In genomic region chr5:43244823-43245565, GRCh38 we compare ENCODE assay signal across 14 cellular contexts. TPM values are rescaled to one million over a fixed set of nuclear protein-coding genes. Genes with fewer than 3 reads are reported as not detected.
DNase-seq lines count a peak whose midpoint lies in the region; ATAC-seq and TF ChIP-seq lines count a peak whose summit lies in the region.
"Had no signal": no experiment of that assay in that cellular context is flagged by ENCODE, and none has a peak within 500 bp of the region (broad histone marks: within the 10 kb centered on the region; RNA-seq: fewer than 3 reads in every experiment).

No MANE protein-coding gene starts in this region.

- peak; percentile 87 for ATAC-seq in GM18505 (IDR thresholded peaks at IDR 0.05; ENCODE audit: unreplicated experiment)
- ATAC-seq in GM19467 (IDR thresholded peaks at IDR 0.05; ENCODE audit: unreplicated experiment), result peak; percentile 59
- peak; percentile 59 for ATAC-seq in HG02970 (IDR thresholded peaks at IDR 0.05; ENCODE audit: low FRiP score, unreplicated experiment)
- ATAC-seq: activated CD8-positive, alpha-beta T cell treated with anti-CD3 and anti-CD28 coated beads, Interleukin-2, amount 10 ng/mL, durations not matched to agents 7 days and 5 days had no signal

- peaks cover 41% of the 10 kb centered on the region for H3K4me1 ChIP-seq in OCI-LY3 (ENCODE audit: low read length)
- H3K4me1 ChIP-seq: SJSA1, spleen had no signal

- DNase-seq in NCI-H2029 treated with DMSO at 0.1 percent for 48 hours (lab: John Stamatoyannopoulos, UW), result no peak
- no peak for DNase-seq in type B pancreatic cell (ENCODE audit: extremely low spot score, unreplicated experiment)
- no peak for DNase-seq in cerebellum (ENCODE audit: low spot score)
- no peak for DNase-seq in HFFc6
- DNase-seq: activated CD8-positive, alpha-beta T cell treated with anti-CD3 and anti-CD28 coated beads, Interleukin-2, amount 10 ng/mL, durations not matched to agents 7 days and 5 days; CD8-positive, alpha-beta memory T cell; naive B cell; NCI-H226; spleen had no signal

- TF ChIP-seq POLR2A in GM18505 (IDR thresholded peaks at IDR 0.05; ENCODE audit: borderline replicate concordance, extremely low read depth, insufficient read depth, insufficient read length), result no peak

- peak overlapping the region; percentile 88 for H3K27ac ChIP-seq in OCI-LY3 (ENCODE audit: low read length)
- H3K27ac ChIP-seq: SJSA1, spleen had no signal

- H3K4me3 ChIP-seq in OCI-LY3 (ENCODE audit: low read length), result peak overlapping the region; percentile 74
- H3K4me3 ChIP-seq: SJSA1, spleen had no signal

- H4K20me1 ChIP-seq in OCI-LY3 (ENCODE audit: insufficient read depth, low read length), result no peaks in the 10 kb centered on the region

- H3K9ac ChIP-seq in OCI-LY3 (ENCODE audit: low read length), result peak overlapping the region; percentile 68

- H3K36me3 Mint-ChIP-seq in type B pancreatic cell, result no peaks in the 10 kb centered on the region
- no peaks in the 10 kb centered on the region for H3K36me3 Mint-ChIP-seq in HFFc6 (ENCODE audit: low read depth)

- H2AFZ ChIP-seq in OCI-LY3 (ENCODE audit: low read depth, low read length), result no peak overlapping the region

- no peaks in the 10 kb centered on the region for H3K36me3 ChIP-seq in OCI-LY3 (replicated peaks; ENCODE audit: low read depth, low read length)
- H3K36me3 ChIP-seq: SJSA1, spleen had no signal

- H3K4me2 ChIP-seq in OCI-LY3 (ENCODE audit: low read length), result peak overlapping the region; percentile 79

- H3K4me1 Mint-ChIP-seq in type B pancreatic cell (ENCODE audit: unreplicated experiment) (no peaks in the 10 kb centered on the region), HFFc6 (ENCODE audit: low read depth) (no peaks in the 10 kb centered on the region)
- H3K4me1 Mint-ChIP-seq: naive B cell had no signal

- TF ChIP-seq CTCF in OCI-LY3 (IDR thresholded peaks at IDR 0.05; ENCODE audit: low read depth, low read length), result no peak
- no peak for TF ChIP-seq CTCF in type B pancreatic cell (conservative IDR thresholded peaks at IDR 0.05)
- TF ChIP-seq CTCF in HFFc6 (IDR thresholded peaks at IDR 0.05), result no peak

- H3K27me3 Mint-ChIP-seq in type B pancreatic cell (peaks cover 20% of the 10 kb centered on the region), HFFc6 (ENCODE audit: insufficient read depth) (peaks cover 20% of the 10 kb centered on the region)

- H3K9me3 Mint-ChIP-seq in type B pancreatic cell (no peaks in the 10 kb centered on the region), HFFc6 (no peaks in the 10 kb centered on the region)
- H3K9me3 Mint-ChIP-seq: CD8-positive, alpha-beta memory T cell; naive B cell had no signal

- no peaks in the 10 kb centered on the region for H3K9me3 ChIP-seq in OCI-LY3 (ENCODE audit: insufficient read depth, low read length)
- H3K9me3 ChIP-seq: SJSA1, spleen had no signal

- H3K4me3 Mint-ChIP-seq in type B pancreatic cell (no peak overlapping the region), HFFc6 (no peak overlapping the region)
- H3K4me3 Mint-ChIP-seq: activated CD8-positive, alpha-beta T cell treated with anti-CD3 and anti-CD28 coated beads, Interleukin-2, amount 10 ng/mL, durations not matched to agents 7 days and 5 days had no signal

- H3K27me3 ChIP-seq in OCI-LY3 (ENCODE audit: low read depth, low read length), result peaks cover 5% of the 10 kb centered on the region; the same call in 1 of the 2 replicates
- H3K27me3 ChIP-seq: SJSA1 had no signal

- H3K79me2 ChIP-seq in OCI-LY3 (ENCODE audit: low read length), result no peaks in the 10 kb centered on the region

- H3K27ac Mint-ChIP-seq in type B pancreatic cell (no peak overlapping the region), HFFc6 (no peak overlapping the region)
- H3K27ac Mint-ChIP-seq: activated CD8-positive, alpha-beta T cell treated with anti-CD3 and anti-CD28 coated beads, Interleukin-2, amount 10 ng/mL, durations not matched to agents 7 days and 5 days; naive B cell had no signal

RNA-seq across cellular contexts. Expression of gene NIM1K, which starts 53.0 kb away (rescaled TPM):
- 0.43 and 0.67 TPM in 2 replicates for total RNA-seq in type B pancreatic cell (ENCODE audit: low replicate concordance)
- total RNA-seq in cerebellum, result 6.3 TPM
- total RNA-seq in HFFc6 (2021; fragmentation: NEBNext Ultra II Directional; extraction: Animal tissue kit (Norgen Biotek cat#: 25700)), result under 1 TPM; 0.14 to 0.85 (median 0.38) TPM
